ENCODE assay signal across 19 cellular contexts in genomic region chr11:35588627-35589026, GRCh38. TPM values are rescaled to one million over a fixed set of nuclear protein-coding genes. Genes with fewer than 3 reads are reported as not detected.
DNase-seq lines count a peak whose midpoint lies in the region; ATAC-seq and TF ChIP-seq lines count a peak whose summit lies in the region.
"Had no signal": no experiment of that assay in that cellular context is flagged by ENCODE, and none has a peak within 500 bp of the region (broad histone marks: within the 10 kb centered on the region; RNA-seq: fewer than 3 reads in every experiment).

No MANE protein-coding gene starts in this region.

- H3K36me3 ChIP-seq in adipocyte (ENCODE audit: control insufficient read depth, insufficient read depth, low read length, severe bottlenecking) (no peaks in the 10 kb centered on the region), skeletal muscle satellite cell (ENCODE audit: insufficient read depth, low read length) (no peaks in the 10 kb centered on the region), HAP-1 (replicated peaks) (no peaks in the 10 kb centered on the region), OCI-LY7 (ENCODE audit: insufficient read depth, low read length) (no peaks in the 10 kb centered on the region), SJCRH30 (no peaks in the 10 kb centered on the region)
- H3K36me3 ChIP-seq: adrenal gland, upper lobe of left lung had no signal

- no peak overlapping the region for H3K9ac ChIP-seq in adipocyte (ENCODE audit: low read length)
- peak overlapping the region; percentile 1 for H3K9ac ChIP-seq in skeletal muscle satellite cell (ENCODE audit: low read depth, low read length)

- no peak for TF ChIP-seq CTCF in OCI-LY7 (conservative IDR thresholded peaks at IDR 0.05; ENCODE audit: low read length)

- POLR2A ChIA-PET in OCI-LY7 (lab: Charles Lee): no interaction called here

- no TSS peak for BruUV-seq in OCI-LY7 (replicated peaks; lab: Mats Ljungman, UMichigan)

- DNase-seq in HCEC 1CT (peak; percentile 87), adipocyte (ENCODE audit: low read depth) (peak; percentile 72), fibroblast of peridontal ligament (ENCODE audit: extremely low read depth) (peak; percentile 80), HAP-1 (ENCODE audit: low spot score in 2 of 2) (no peak), OCI-LY7 (ENCODE audit: low spot score) (no peak), SJCRH30 (no peak)
- DNase-seq: adrenal gland; H7; head of caudate nucleus; NCI-H1694; NCI-H446 treated with DMSO at 0.1 percent for 48 hours; stimulated activated CD4-positive, alpha-beta T cell treated with anti-CD3 and anti-CD28 coated beads, Interleukin-15, amount 100 ng/mL, for 24 hours; stimulated activated naive CD8-positive, alpha-beta T cell treated with anti-CD3 and anti-CD28 coated beads, Interleukin-15, amount 100 ng/mL, for 72 hours; upper lobe of left lung had no signal

- H3K4me2 ChIP-seq in skeletal muscle satellite cell (ENCODE audit: low read length) (peak overlapping the region; percentile 32), OCI-LY7 (ENCODE audit: low read length) (no peak overlapping the region)

- H2AFZ ChIP-seq in OCI-LY7 (ENCODE audit: low read length): no peak overlapping the region

- no peaks in the 10 kb centered on the region for H3K9me2 ChIP-seq in OCI-LY7 (ENCODE audit: insufficient read depth, low read length)

- H3K27ac ChIP-seq in OCI-LY7 (ENCODE audit: low read depth, low read length, poor library complexity, severe bottlenecking): no peak overlapping the region
- no peak overlapping the region for H3K27ac ChIP-seq in SJCRH30
- H3K27ac ChIP-seq: adrenal gland, coronary artery, upper lobe of left lung had no signal

- in situ Hi-C loops in HAP-1 (cut with MboI; ENCODE audit: low sequenced_read_pairs): no loop called here

- H3K27me3 ChIP-seq in adipocyte (replicated peaks; ENCODE audit: control insufficient read depth, insufficient read depth, low read length) (no peaks in the 10 kb centered on the region), skeletal muscle satellite cell (ENCODE audit: control insufficient read depth, insufficient read depth, low read length) (no peaks in the 10 kb centered on the region), HAP-1 (ENCODE audit: low read depth) (peaks cover 13% of the 10 kb centered on the region), SJCRH30 (no peaks in the 10 kb centered on the region)
- H3K27me3 ChIP-seq: adrenal gland, upper lobe of left lung had no signal

- H3K4me3 ChIP-seq in adipocyte (ENCODE audit: low read length) (no peak overlapping the region), skeletal muscle satellite cell (ENCODE audit: low read length) (no peak overlapping the region), HAP-1 (no peak overlapping the region), OCI-LY7 (ENCODE audit: low read depth, low read length, poor library complexity, severe bottlenecking) (no peak overlapping the region), SJCRH30 (no peak overlapping the region)
- H3K4me3 ChIP-seq: adrenal gland, coronary artery, upper lobe of left lung had no signal

- no peaks in the 10 kb centered on the region for H3K9me3 ChIP-seq in adipocyte (ENCODE audit: control insufficient read depth, low read length)
- no peaks in the 10 kb centered on the region for H3K9me3 ChIP-seq in skeletal muscle satellite cell (replicated peaks; ENCODE audit: low read length)
- H3K9me3 ChIP-seq in HAP-1: no peaks in the 10 kb centered on the region
- no peaks in the 10 kb centered on the region for H3K9me3 ChIP-seq in OCI-LY7 (ENCODE audit: low read length)
- H3K9me3 ChIP-seq in SJCRH30 (replicated peaks): no peaks in the 10 kb centered on the region
- H3K9me3 ChIP-seq: adrenal gland, upper lobe of left lung had no signal

- ATAC-seq in HG02840 (IDR thresholded peaks at IDR 0.05; ENCODE audit: low FRiP score, unreplicated experiment): no peak
- ATAC-seq: activated T-helper 17 cell treated with anti-CD3 and anti-CD28 coated beads, Interleukin-2, amount 50 U/mL, for 72 hours; stimulated activated naive CD8-positive, alpha-beta T cell treated with anti-CD3 and anti-CD28 coated beads, Interleukin-15, amount 100 ng/mL, for 72 hours; WTC11 had no signal

- CTCF ChIA-PET in OCI-LY7 (lab: Charles Lee; ENCODE audit: unreplicated experiment): no interaction called here

- no peaks in the 10 kb centered on the region for H4K20me1 ChIP-seq in OCI-LY7 (ENCODE audit: insufficient read depth, low read length)

- intact Hi-C loops in OCI-LY7 (cut with micrococcal nuclease; ENCODE audit: unreplicated experiment): no loop called here

- H3K4me1 ChIP-seq in adipocyte (ENCODE audit: control insufficient read depth, insufficient read depth, low read length) (peaks cover 14% of the 10 kb centered on the region), skeletal muscle satellite cell (ENCODE audit: control insufficient read depth, insufficient read depth, low read length) (peaks cover 58% of the 10 kb centered on the region), HAP-1 (no peaks in the 10 kb centered on the region), OCI-LY7 (ENCODE audit: insufficient read depth, low read length, poor library complexity, severe bottlenecking) (no peaks in the 10 kb centered on the region), SJCRH30 (peaks cover 9% of the 10 kb centered on the region)

- H3K79me2 ChIP-seq in OCI-LY7 (ENCODE audit: insufficient read depth, low read depth, low read length): no peaks in the 10 kb centered on the region

RNA-seq across cellular contexts. Expression of gene FJX1, which starts 29.6 kb away (rescaled TPM):
- total RNA-seq in skeletal muscle satellite cell (2012; rRNA removed): 56.0 and 74.5 TPM in 2 replicates
- not detected in 2 replicates for total RNA-seq in OCI-LY7 (2014; rRNA removed; shearing (Covaris generic))
- 0.63 and 1.2 TPM in 2 replicates for total RNA-seq in OCI-LY7 (2022)
- total RNA-seq in SJCRH30 (2014; rRNA removed; shearing (Covaris generic)): 14.6 and 14.9 TPM in 2 replicates

Comparison
In these comparisons a context has a peak if more than half of its experiments do, and no peak if none do; other contexts are left out.
1. DNase-seq: peak in HCEC 1CT (single experiment), adipocyte (single experiment) and fibroblast of peridontal ligament (single experiment); none in HAP-1 (0 of 2), OCI-LY7 (single experiment) and SJCRH30 (0 of 2).